8 cellular contexts compared by ENCODE assay signal in genomic region chrX:129655547-129656248, GRCh38. TPM values are rescaled to one million over a fixed set of nuclear protein-coding genes. Genes with fewer than 3 reads are reported as not detected.
DNase-seq lines count a peak whose midpoint lies in the region; ATAC-seq and TF ChIP-seq lines count a peak whose summit lies in the region.

No MANE protein-coding gene starts in this region.

- peaks cover 12% of the 10 kb centered on the region for H3K4me1 Mint-ChIP-seq in activated CD4-positive, alpha-beta T cell treated with anti-CD3 and anti-CD28 coated beads, Interleukin-2, amount 10 ng/mL, durations not matched to agents 7 days and 5 days
- H3K4me1 Mint-ChIP-seq in central memory CD8-positive, alpha-beta T cell: no peaks in the 10 kb centered on the region
- peaks cover 4% of the 10 kb centered on the region for H3K4me1 Mint-ChIP-seq in progenitor cell of endocrine pancreas (ENCODE audit: low read depth)

- no peak for TF ChIP-seq CTCF in progenitor cell of endocrine pancreas (IDR thresholded peaks at IDR 0.05; ENCODE audit: unreplicated experiment)

- peak; percentile 29 for DNase-seq in activated CD4-positive, alpha-beta T cell treated with anti-CD3 and anti-CD28 coated beads, Interleukin-2, amount 10 ng/mL, durations not matched to agents 7 days and 5 days
- no peak for DNase-seq in activated CD4-positive, alpha-beta T cell treated with anti-CD3 and anti-CD28 coated beads, Interleukin-2, amount 50 U/mL, for 48 hours
- peak; percentile 39 for DNase-seq in NCI-H146 (lab: John Stamatoyannopoulos, UW)
- DNase-seq in central memory CD8-positive, alpha-beta T cell (ENCODE audit: low spot score in 2 of 2): no peak
- DNase-seq in progenitor cell of endocrine pancreas (ENCODE audit: low spot score, unreplicated experiment): no peak
- DNase-seq in stimulated activated CD4-positive, alpha-beta T cell treated with anti-CD3 and anti-CD28 coated beads, Interleukin-15, amount 100 ng/mL, for 24 hours: no peak
- no peak for DNase-seq in SIG-M5 (lab: John Stamatoyannopoulos, UW)
- DNase-seq in SHP77 (lab: John Stamatoyannopoulos, UW): no peak

- no peak for ATAC-seq in central memory CD8-positive, alpha-beta T cell (replicated peaks; ENCODE audit: extremely low read depth, poor library complexity, severe bottlenecking)

- no peaks in the 10 kb centered on the region for H3K9me3 Mint-ChIP-seq in activated CD4-positive, alpha-beta T cell treated with anti-CD3 and anti-CD28 coated beads, Interleukin-2, amount 10 ng/mL, durations not matched to agents 7 days and 5 days
- H3K9me3 Mint-ChIP-seq in central memory CD8-positive, alpha-beta T cell: no peaks in the 10 kb centered on the region
- peaks cover 6% of the 10 kb centered on the region for H3K9me3 Mint-ChIP-seq in progenitor cell of endocrine pancreas (ENCODE audit: low read depth)

- H3K4me3 Mint-ChIP-seq in activated CD4-positive, alpha-beta T cell treated with anti-CD3 and anti-CD28 coated beads, Interleukin-2, amount 10 ng/mL, durations not matched to agents 7 days and 5 days: peak overlapping the region; percentile 47
- peak overlapping the region; percentile 71 for H3K4me3 Mint-ChIP-seq in central memory CD8-positive, alpha-beta T cell
- peak overlapping the region; percentile 57 for H3K4me3 Mint-ChIP-seq in progenitor cell of endocrine pancreas (ENCODE audit: low read depth)

- no peaks in the 10 kb centered on the region for H3K36me3 Mint-ChIP-seq in activated CD4-positive, alpha-beta T cell treated with anti-CD3 and anti-CD28 coated beads, Interleukin-2, amount 10 ng/mL, durations not matched to agents 7 days and 5 days (ENCODE audit: low read depth)
- no peaks in the 10 kb centered on the region for H3K36me3 Mint-ChIP-seq in central memory CD8-positive, alpha-beta T cell (ENCODE audit: insufficient read depth)
- H3K36me3 Mint-ChIP-seq in progenitor cell of endocrine pancreas (ENCODE audit: insufficient read depth): no peaks in the 10 kb centered on the region

- peaks cover 21% of the 10 kb centered on the region for H3K27me3 Mint-ChIP-seq in activated CD4-positive, alpha-beta T cell treated with anti-CD3 and anti-CD28 coated beads, Interleukin-2, amount 10 ng/mL, durations not matched to agents 7 days and 5 days
- H3K27me3 Mint-ChIP-seq in central memory CD8-positive, alpha-beta T cell: peaks cover 20% of the 10 kb centered on the region
- H3K27me3 Mint-ChIP-seq in progenitor cell of endocrine pancreas: peaks cover 47% of the 10 kb centered on the region

- POLR2A ChIA-PET in activated CD4-positive, alpha-beta T cell treated with anti-CD3 and anti-CD28 coated beads, Interleukin-2, amount 10 ng/mL, durations not matched to agents 7 days and 5 days (lab: Charles Lee): no interaction called here

- no peak overlapping the region for H3K27ac Mint-ChIP-seq in activated CD4-positive, alpha-beta T cell treated with anti-CD3 and anti-CD28 coated beads, Interleukin-2, amount 10 ng/mL, durations not matched to agents 7 days and 5 days
- H3K27ac Mint-ChIP-seq in central memory CD8-positive, alpha-beta T cell (ENCODE audit: low read depth): no peak overlapping the region
- H3K27ac Mint-ChIP-seq in progenitor cell of endocrine pancreas: peak overlapping the region; percentile 29

- CTCF ChIA-PET in activated CD4-positive, alpha-beta T cell treated with anti-CD3 and anti-CD28 coated beads, Interleukin-2, amount 10 ng/mL, durations not matched to agents 7 days and 5 days (lab: Charles Lee): interaction anchor here (1.2 to 2.0 kb wide), 2 partner anchors 154 to 168 kb away, joined by 3 to 5 read pairs; no protein-coding TSS in a partner anchor

RNA-seq across cellular contexts. Expression of gene APLN, which starts 0.9 kb away (rescaled TPM):
- total RNA-seq in activated CD4-positive, alpha-beta T cell treated with anti-CD3 and anti-CD28 coated beads, Interleukin-2, amount 10 ng/mL, durations not matched to agents 7 days and 5 days: under 1 TPM; 0.17 to 0.25 TPM
- 0.14 and 0.38 TPM in 2 replicates for total RNA-seq in progenitor cell of endocrine pancreas

Comparison
In these comparisons a context has a peak if more than half of its experiments do, and no peak if none do; other contexts are left out.
1. DNase-seq: peak in activated CD4-positive, alpha-beta T cell treated with anti-CD3 and anti-CD28 coated beads, Interleukin-2, amount 10 ng/mL, durations not matched to agents 7 days and 5 days (single experiment) and NCI-H146 (single experiment); none in activated CD4-positive, alpha-beta T cell treated with anti-CD3 and anti-CD28 coated beads, Interleukin-2, amount 50 U/mL, for 48 hours (0 of 2), central memory CD8-positive, alpha-beta T cell (0 of 2), progenitor cell of endocrine pancreas (single experiment), stimulated activated CD4-positive, alpha-beta T cell treated with anti-CD3 and anti-CD28 coated beads, Interleukin-15, amount 100 ng/mL, for 24 hours (single experiment), SIG-M5 (single experiment) and SHP77 (0 of 2).
2. Peak in every context shown above with its lines, with median percentiles within 50 percentile points of each other: H3K4me3 Mint-ChIP-seq.